ENCODE assay signal across 1 cellular context in the genomic region with DNA sequence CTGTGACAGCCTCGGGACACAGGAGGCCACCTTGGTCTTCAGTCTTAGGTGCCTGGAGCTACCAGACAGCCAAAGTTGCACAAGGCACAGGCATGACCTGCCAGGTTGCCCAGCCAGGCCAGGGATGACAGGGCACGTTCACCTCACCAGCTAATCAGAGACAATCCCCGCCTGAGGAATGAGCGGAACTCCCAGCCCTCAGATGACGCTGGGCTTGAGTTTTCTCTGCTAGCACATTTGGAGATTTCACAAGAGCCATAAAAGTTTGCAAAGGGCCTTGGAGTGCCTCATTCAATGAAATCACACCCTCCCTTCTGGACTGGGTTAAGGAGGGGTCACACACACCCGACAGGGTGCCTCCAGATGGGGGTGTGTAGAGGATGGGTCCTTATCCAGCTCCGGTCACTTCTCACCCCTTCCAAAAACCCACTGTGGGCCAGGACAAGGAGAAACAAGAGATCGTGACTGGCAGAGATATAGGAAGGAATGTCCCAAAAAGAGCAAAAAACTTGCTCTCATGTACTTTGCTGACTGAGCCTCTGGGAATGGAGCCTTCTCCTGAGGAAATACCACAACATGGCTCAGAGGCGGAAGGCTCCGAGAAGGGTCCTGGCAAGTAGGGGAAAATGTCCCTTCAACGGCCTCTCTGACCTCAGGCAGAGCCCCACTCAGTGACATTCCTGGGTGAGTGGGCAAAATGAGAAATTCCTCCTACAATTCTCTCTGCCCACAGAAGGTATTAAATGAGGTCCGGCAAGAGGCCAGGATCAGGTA.
TF ChIP-seq lines count a peak whose summit lies in the region.

No MANE protein-coding gene starts in this region.

TF ChIP-seq in H1, 55 proteins besides CTCF, POLR2A, EP300 and RAD21:
- TF ChIP-seq RBBP5 (IDR thresholded peaks at IDR 0.05; ENCODE audit: borderline replicate concordance, low read depth, low read length) (no peak), SIX5 (IDR thresholded peaks at IDR 0.05; ENCODE audit: low read depth, low read length) (no peak), SRF (IDR thresholded peaks at IDR 0.05; ENCODE audit: low read depth, low read length) (no peak), SP1 (IDR thresholded peaks at IDR 0.05; ENCODE audit: low read depth, low read length) (no peak), KDM5A (IDR thresholded peaks at IDR 0.05; ENCODE audit: low read length) (no peak), GABPA (IDR thresholded peaks at IDR 0.05; ENCODE audit: borderline replicate concordance, insufficient read depth, low read length) (no peak)
